ENCODE assay signal across 15 cellular contexts in genomic region chr14:104390221-104390931, GRCh38.
DNase-seq lines count a peak whose midpoint lies in the region; ATAC-seq lines count a peak whose summit lies in the region.
"Had no signal": no experiment of that assay in that cellular context is flagged by ENCODE, and none has a peak within 500 bp of the region (broad histone marks: within the 10 kb centered on the region; RNA-seq: fewer than 3 reads in every experiment).

No MANE protein-coding gene starts in this region.

- POLR2A ChIA-PET in CD4-positive, alpha-beta memory T cell (lab: Charles Lee; ENCODE audit: partially characterized antibody) = interaction anchor here (1.1 to 1.4 kb wide), 3 partner anchors 9 to 287 kb away, joined by 3 to 4 read pairs (median 4); no protein-coding TSS in a partner anchor

- H3K27me3 Mint-ChIP-seq in CD4-positive, alpha-beta memory T cell = no peaks in the 10 kb centered on the region
- no peaks in the 10 kb centered on the region for H3K27me3 Mint-ChIP-seq in activated T-helper 17 cell treated with anti-CD3 and anti-CD28 coated beads, Interleukin-2, amount 50 U/mL, for 72 hours
- H3K27me3 Mint-ChIP-seq in natural killer cell treated with Interleukin-12 subunit alpha and Interleukin-12 subunit beta and Interleukin-15 and Interleukin-18, amount 100 ng/mL, for 72 hours = no peaks in the 10 kb centered on the region

- peaks cover 0 to 5% (median 0%) of the 10 kb centered on the region in 8 donors for H3K9me3 Mint-ChIP-seq in CD4-positive, alpha-beta memory T cell
- no peaks in the 10 kb centered on the region for H3K9me3 Mint-ChIP-seq in activated T-helper 17 cell treated with anti-CD3 and anti-CD28 coated beads, Interleukin-2, amount 50 U/mL, for 72 hours
- no peaks in the 10 kb centered on the region for H3K9me3 Mint-ChIP-seq in natural killer cell treated with Interleukin-12 subunit alpha and Interleukin-12 subunit beta and Interleukin-15 and Interleukin-18, amount 100 ng/mL, for 72 hours

- no peak for DNase-seq in CD4-positive, alpha-beta memory T cell
- DNase-seq in natural killer cell treated with Interleukin-12 subunit alpha and Interleukin-12 subunit beta and Interleukin-15 and Interleukin-18, amount 100 ng/mL, for 72 hours (ENCODE audit: low spot score) = peak; percentile 44
- DNase-seq in glomerular visceral epithelial cell (ENCODE audit: extremely low spot score) (no peak), DMS53 treated with DMSO at 0.1 percent for 48 hours (lab: John Stamatoyannopoulos, UW; ENCODE audit: unreplicated experiment) (no peak), NOMO-1 treated with dmso at 0.1 percent for 144 hours (lab: John Stamatoyannopoulos, UW; ENCODE audit: unreplicated experiment) (no peak)
- DNase-seq: C1 segment of cervical spinal cord; caudate nucleus; EL; mesendoderm; NCI-H2171; SHP77 treated with DMSO at 0.1 percent for 48 hours; stimulated activated CD4-positive, alpha-beta T cell treated with anti-CD3 and anti-CD28 coated beads, Interleukin-4, amount 100 ng/mL, for 24 hours; T1000 had no signal

- ATAC-seq in activated T-helper 17 cell treated with anti-CD3 and anti-CD28 coated beads, Interleukin-2, amount 50 U/mL, for 72 hours (replicated peaks) = no peak
- no peak for ATAC-seq in natural killer cell treated with Interleukin-12 subunit alpha and Interleukin-12 subunit beta and Interleukin-15 and Interleukin-18, amount 100 ng/mL, for 72 hours

- H4K20me1 ChIP-seq in BLaER1 = no peaks in the 10 kb centered on the region

- H3K36me3 ChIP-seq in BLaER1 = no peaks in the 10 kb centered on the region
- H3K36me3 ChIP-seq in CD4-positive, alpha-beta memory T cell (ENCODE audit: insufficient read depth, low read length) = no peaks in the 10 kb centered on the region

- peak overlapping the region; percentile 85 to 99 (median 97) for H3K27ac Mint-ChIP-seq in CD4-positive, alpha-beta memory T cell
- peak overlapping the region; percentile 15 for H3K27ac Mint-ChIP-seq in activated T-helper 17 cell treated with anti-CD3 and anti-CD28 coated beads, Interleukin-2, amount 50 U/mL, for 72 hours
- H3K27ac Mint-ChIP-seq in natural killer cell treated with Interleukin-12 subunit alpha and Interleukin-12 subunit beta and Interleukin-15 and Interleukin-18, amount 100 ng/mL, for 72 hours = peak overlapping the region in 1 of 2 donors; percentile 80

- peak overlapping the region; percentile 93 for H3K27ac ChIP-seq in BLaER1
- peak overlapping the region; percentile 57 for H3K27ac ChIP-seq in CD4-positive, alpha-beta memory T cell (ENCODE audit: low read depth, low read length)

- no peaks in the 10 kb centered on the region for H3K9me3 ChIP-seq in BLaER1
- H3K9me3 ChIP-seq in CD4-positive, alpha-beta memory T cell (ENCODE audit: control insufficient read depth in 1 of 2, low read length in 2 of 2) = no peaks in the 10 kb centered on the region

- peak overlapping the region in 7 of 8 donors; percentile 60 to 87 (median 72) for H3K4me3 Mint-ChIP-seq in CD4-positive, alpha-beta memory T cell
- peak overlapping the region; percentile 57 for H3K4me3 Mint-ChIP-seq in activated T-helper 17 cell treated with anti-CD3 and anti-CD28 coated beads, Interleukin-2, amount 50 U/mL, for 72 hours
- H3K4me3 Mint-ChIP-seq in natural killer cell treated with Interleukin-12 subunit alpha and Interleukin-12 subunit beta and Interleukin-15 and Interleukin-18, amount 100 ng/mL, for 72 hours = no peak overlapping the region

- intact Hi-C loops in CD4-positive, alpha-beta memory T cell (cut with micrococcal nuclease) = no loop called here

- no peaks in the 10 kb centered on the region for H3K27me3 ChIP-seq in BLaER1
- H3K27me3 ChIP-seq in CD4-positive, alpha-beta memory T cell (ENCODE audit: insufficient read depth, low read length) = no peaks in the 10 kb centered on the region

- CTCF ChIA-PET in CD4-positive, alpha-beta memory T cell (lab: Charles Lee; ENCODE audit: partially characterized antibody) = no interaction called here

- H3K4me1 ChIP-seq in BLaER1 = peaks cover 97% of the 10 kb centered on the region
- peaks cover 69% of the 10 kb centered on the region for H3K4me1 ChIP-seq in CD4-positive, alpha-beta memory T cell (ENCODE audit: insufficient read depth, low read length)

- H3K9ac ChIP-seq in BLaER1 = peak overlapping the region; percentile 75; the same call in 1 of the 2 replicates

- peaks cover 34 to 80% (median 61%) of the 10 kb centered on the region in 4 donors for H3K4me1 Mint-ChIP-seq in CD4-positive, alpha-beta memory T cell
- H3K4me1 Mint-ChIP-seq in activated T-helper 17 cell treated with anti-CD3 and anti-CD28 coated beads, Interleukin-2, amount 50 U/mL, for 72 hours = peaks cover 28% of the 10 kb centered on the region
- H3K4me1 Mint-ChIP-seq in natural killer cell treated with Interleukin-12 subunit alpha and Interleukin-12 subunit beta and Interleukin-15 and Interleukin-18, amount 100 ng/mL, for 72 hours (ENCODE audit: low read depth in 2 of 2) = peaks cover 34 to 44% of the 10 kb centered on the region in 2 donors

- H3K4me3 ChIP-seq in BLaER1 = no peak overlapping the region
- H3K4me3 ChIP-seq in CD4-positive, alpha-beta memory T cell (ENCODE audit: low read length in 2 of 2) = no peak overlapping the region

- H3K36me3 Mint-ChIP-seq in CD4-positive, alpha-beta memory T cell = no peaks in the 10 kb centered on the region
- H3K36me3 Mint-ChIP-seq in activated T-helper 17 cell treated with anti-CD3 and anti-CD28 coated beads, Interleukin-2, amount 50 U/mL, for 72 hours (ENCODE audit: low read depth) = no peaks in the 10 kb centered on the region
- no peaks in the 10 kb centered on the region for H3K36me3 Mint-ChIP-seq in natural killer cell treated with Interleukin-12 subunit alpha and Interleukin-12 subunit beta and Interleukin-15 and Interleukin-18, amount 100 ng/mL, for 72 hours

- peak overlapping the region; percentile 97 for H3K4me2 ChIP-seq in BLaER1
